20 cellular contexts compared by ENCODE assay signal in genomic region chr5:159345861-159346260, GRCh38.
"Had no signal": no experiment of that assay in that cellular context is flagged by ENCODE, and none has a peak within 500 bp of the region (broad histone marks: within the 10 kb centered on the region; RNA-seq: fewer than 3 reads in every experiment).

No MANE protein-coding gene starts in this region.

- H2AFZ ChIP-seq: parathyroid adenoma had no signal

- H3K4me3 ChIP-seq: colonic mucosa, heart left ventricle, smooth muscle cell, upper lobe of right lung had no signal

- H3K27ac ChIP-seq: colonic mucosa, heart left ventricle, parathyroid adenoma, upper lobe of right lung had no signal

- H3K9ac ChIP-seq: parathyroid adenoma had no signal

- H3K4me3 Mint-ChIP-seq: activated naive CD4-positive, alpha-beta T cell treated with anti-CD3 and anti-CD28 coated beads, Interleukin-2, amount 10 ng/mL, durations not matched to agents 7 days and 5 days; activated naive CD8-positive, alpha-beta T cell treated with anti-CD3 and anti-CD28 coated beads, Interleukin-2, amount 50 U/mL, for 24 hours; central memory CD8-positive, alpha-beta T cell; immature natural killer cell; naive thymus-derived CD4-positive, alpha-beta T cell; stimulated activated naive B cell treated with anti-CD40 and anti-IgM and Interleukin-4, amounts not matched to agents 10 μg/mL and 1 μg/mL and 100 μg/mL, for 72 hours had no signal

- H3K27ac Mint-ChIP-seq: activated naive CD4-positive, alpha-beta T cell treated with anti-CD3 and anti-CD28 coated beads, Interleukin-2, amount 10 ng/mL, durations not matched to agents 7 days and 5 days; activated naive CD8-positive, alpha-beta T cell treated with anti-CD3 and anti-CD28 coated beads, Interleukin-2, amount 50 U/mL, for 24 hours; stimulated activated naive B cell treated with anti-CD40 and anti-IgM and Interleukin-4, amounts not matched to agents 10 μg/mL and 1 μg/mL and 100 μg/mL, for 72 hours had no signal

- H3K27me3 Mint-ChIP-seq: activated naive CD8-positive, alpha-beta T cell treated with anti-CD3 and anti-CD28 coated beads, Interleukin-2, amount 50 U/mL, for 24 hours; central memory CD8-positive, alpha-beta T cell; stimulated activated naive B cell treated with anti-CD40 and anti-IgM and Interleukin-4, amounts not matched to agents 10 μg/mL and 1 μg/mL and 100 μg/mL, for 72 hours had no signal

- DNase-seq: activated CD4-positive, alpha-beta T cell treated with anti-CD3 and anti-CD28 coated beads for 48 hours; activated CD8-positive, alpha-beta memory T cell treated with anti-CD3 and anti-CD28 coated beads, Interleukin-2, amount 50 U/mL, for 48 hours; activated effector memory CD4-positive, alpha-beta T cell treated with Interleukin-2 at 50 U/mL for 16 hours; activated naive CD4-positive, alpha-beta T cell treated with anti-CD3 and anti-CD28 coated beads, Interleukin-2, amount 10 ng/mL, durations not matched to agents 7 days and 5 days; activated naive CD8-positive, alpha-beta T cell treated with anti-CD3 and anti-CD28 coated beads, Interleukin-2, amount 50 U/mL, for 24 hours; activated T-cell treated with anti-CD3 and anti-CD28 coated beads, Interleukin-2, amount 50 U/mL, for 48 hours; aorta; colonic mucosa; immature natural killer cell; mesendoderm; naive thymus-derived CD4-positive, alpha-beta T cell; stimulated activated CD4-positive, alpha-beta T cell treated with anti-CD3 and anti-CD28 coated beads, Interleukin-4, amount 100 ng/mL, for 24 hours; stimulated activated naive B cell treated with anti-CD40 and anti-IgM and Interleukin-4, amounts not matched to agents 10 μg/mL and 1 μg/mL and 100 μg/mL, for 72 hours; SW 1271; upper lobe of right lung had no signal

- H3K36me3 ChIP-seq: colonic mucosa, heart left ventricle, upper lobe of right lung had no signal

- H3K4me1 ChIP-seq: colonic mucosa had no signal

- H3K9me3 Mint-ChIP-seq: activated naive CD8-positive, alpha-beta T cell treated with anti-CD3 and anti-CD28 coated beads, Interleukin-2, amount 50 U/mL, for 24 hours; central memory CD8-positive, alpha-beta T cell had no signal

- H3K4me2 ChIP-seq: smooth muscle cell had no signal

- H3K9me3 ChIP-seq: colonic mucosa, upper lobe of right lung had no signal

- ATAC-seq: activated naive CD8-positive, alpha-beta T cell treated with anti-CD3 and anti-CD28 coated beads, Interleukin-2, amount 50 U/mL, for 24 hours; sciatic nerve; stimulated activated naive B cell treated with anti-CD40 and anti-IgM and Interleukin-4, amounts not matched to agents 10 μg/mL and 1 μg/mL and 100 μg/mL, for 72 hours had no signal

- H3K79me2 ChIP-seq: parathyroid adenoma had no signal

- H3K27me3 ChIP-seq: colonic mucosa, heart left ventricle, upper lobe of right lung had no signal
